In the genomic region with DNA sequence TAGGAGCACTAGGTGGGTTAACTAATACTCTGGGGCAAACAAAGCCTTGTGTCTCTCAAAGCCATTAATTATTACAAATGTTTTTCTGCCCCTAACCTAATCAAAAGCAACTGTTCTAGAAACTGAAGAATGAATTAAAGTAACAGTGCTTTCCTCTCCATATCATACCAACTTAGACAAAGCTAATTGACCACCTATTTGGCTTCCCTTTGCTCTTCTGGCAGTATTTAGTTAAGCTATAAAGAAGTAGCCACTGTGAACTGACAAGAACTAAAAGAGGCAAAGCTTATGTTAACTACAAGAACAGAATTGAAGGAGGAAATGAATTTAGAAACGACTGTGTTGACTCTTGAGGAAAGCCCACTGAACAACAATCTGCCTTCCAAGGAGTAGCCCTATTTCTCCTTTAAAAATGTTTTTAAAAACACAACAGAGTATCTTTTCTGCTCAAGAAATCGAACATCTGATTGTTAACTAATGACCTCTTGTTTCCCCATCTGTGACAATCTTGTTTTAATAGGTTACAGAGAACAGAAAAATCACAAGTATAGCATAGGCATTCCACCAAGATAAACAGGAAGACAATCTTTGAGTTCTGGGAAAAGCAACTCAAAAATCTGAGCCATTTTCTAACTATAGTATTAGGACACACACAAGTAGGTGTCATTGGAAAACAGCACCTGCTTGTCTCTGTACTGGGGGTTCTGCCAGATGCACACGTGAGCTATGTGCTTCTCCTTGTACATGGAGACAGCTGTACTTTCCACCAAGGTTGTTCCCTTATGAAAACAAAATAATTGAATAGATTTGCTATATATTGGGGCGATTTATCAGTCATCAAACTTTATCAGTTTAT, we compare ENCODE assay signal across 22 cellular contexts. TPM values are rescaled to one million over a fixed set of nuclear protein-coding genes. Genes with fewer than 3 reads are reported as not detected.
DNase-seq lines count a peak whose midpoint lies in the region; ATAC-seq, FAIRE-seq and TF ChIP-seq lines count a peak whose summit lies in the region.
"Had no signal": no experiment of that assay in that cellular context is flagged by ENCODE, and none has a peak within 500 bp of the region (broad histone marks: within the 10 kb centered on the region; RNA-seq: fewer than 3 reads in every experiment).

No MANE protein-coding gene starts in this region.

- H3K36me3 Mint-ChIP-seq in osteocyte (ENCODE audit: unreplicated experiment), result no peaks in the 10 kb centered on the region
- H3K36me3 Mint-ChIP-seq: naive thymus-derived CD8-positive, alpha-beta T cell had no signal

- intact Hi-C loops in heart left ventricle (cut with DNase I), result loop anchor here in 8 of 10 donors (5.0 to 10.0 kb wide), 9 partner anchors 48 to 177 kb away; partner anchors contain the start of gene TSNAX (in 4 of the 8)

- peak; percentile 15 for DNase-seq in EH (ENCODE audit: low read depth)
- peak in 3 of 5 donors; percentile 34 to 79 (median 76) for DNase-seq in heart left ventricle
- DNase-seq in osteocyte (ENCODE audit: extremely low spot score, unreplicated experiment), result no peak
- no peak for DNase-seq in inferior parietal cortex (ENCODE audit: extremely low spot score)
- no peak for DNase-seq in NCI-H1436 treated with DMSO at 0.1 percent for 48 hours (lab: John Stamatoyannopoulos, UW)
- no peak for DNase-seq in NCI-H1694 treated with DMSO at 0.1 percent for 48 hours (lab: John Stamatoyannopoulos, UW)
- DNase-seq: activated B cell treated with CpG ODN at 0.5 μM for 24 hours; activated CD4-positive, alpha-beta T cell treated with anti-CD3 and anti-CD28 coated beads, Interleukin-2, amount 50 U/mL, for 4 hours; activated CD8-positive, alpha-beta memory T cell treated with anti-CD3 and anti-CD28 coated beads, Interleukin-2, amount 50 U/mL, for 4 hours; HFFc6; mesendoderm; naive thymus-derived CD8-positive, alpha-beta T cell; NCI-H1105; NCI-H2107 had no signal

- ATAC-seq in heart left ventricle (peak in 3 of 4 donors; percentile 15 to 55 (median 50)), HG03097 (IDR thresholded peaks at IDR 0.05; ENCODE audit: low FRiP score, unreplicated experiment) (no peak)
- ATAC-seq: naive thymus-derived CD8-positive, alpha-beta T cell had no signal

- no peaks in the 10 kb centered on the region for H3K9me3 Mint-ChIP-seq in osteocyte (ENCODE audit: unreplicated experiment)
- H3K9me3 Mint-ChIP-seq: activated T-helper 2 cell treated with anti-CD3 and anti-CD28 coated beads, Interferon-gamma antibody, Interleukin-2, Interleukin-4, amounts not matched to agents 10 μg/mL and 5 μg/mL and 100 μg/mL, durations not matched to agents 14 hours and 24 hours and 36 hours; naive thymus-derived CD8-positive, alpha-beta T cell had no signal

- FAIRE-seq in TTC549 (lab: Jason Lieb, UNC), result peak; percentile 5

- H3K27ac ChIP-seq in heart left ventricle, result peak overlapping the region; percentile 41 to 99 (median 69)
- H3K27ac ChIP-seq: parathyroid adenoma, SK-N-MC, suprapubic skin, vagina had no signal

- H3K27me3 ChIP-seq in heart left ventricle, result no peaks in the 10 kb centered on the region
- H3K27me3 ChIP-seq: suprapubic skin, vagina had no signal

- 21 to 28% (median 23%) methylated on average over 4 of the region's 4 CpGs for WGBS in heart left ventricle, 4 donors

- H3K36me3 ChIP-seq in heart left ventricle, result no peaks in the 10 kb centered on the region
- H3K36me3 ChIP-seq: suprapubic skin, vagina had no signal

- no peak overlapping the region for H3K4me3 ChIP-seq in heart left ventricle
- H3K4me3 ChIP-seq: SK-N-MC, suprapubic skin, vagina had no signal

- H3K27me3 Mint-ChIP-seq in osteocyte (ENCODE audit: unreplicated experiment), result no peaks in the 10 kb centered on the region

- H3K27ac Mint-ChIP-seq in osteocyte (ENCODE audit: unreplicated experiment), result peak overlapping the region; percentile 34
- H3K27ac Mint-ChIP-seq: activated B cell treated with CpG ODN at 0.5 μM for 24 hours; activated naive CD8-positive, alpha-beta T cell; activated T-helper 2 cell treated with anti-CD3 and anti-CD28 coated beads, Interferon-gamma antibody, Interleukin-2, Interleukin-4, amounts not matched to agents 10 μg/mL and 5 μg/mL and 100 μg/mL, durations not matched to agents 14 hours and 24 hours and 36 hours; HFFc6; naive thymus-derived CD8-positive, alpha-beta T cell had no signal

- H3K9me3 ChIP-seq in heart left ventricle, result no peaks in the 10 kb centered on the region
- H3K9me3 ChIP-seq: suprapubic skin, vagina had no signal

- TF ChIP-seq POLR2A in heart left ventricle (IDR thresholded peaks at IDR 0.05), result no peak

- peaks cover 13% of the 10 kb centered on the region for H3K4me1 Mint-ChIP-seq in osteocyte (ENCODE audit: unreplicated experiment)

- peaks cover 0 to 29% (median 19%) of the 10 kb centered on the region in 12 donors for H3K4me1 ChIP-seq in heart left ventricle
- H3K4me1 ChIP-seq: parathyroid adenoma had no signal

- no peak for TF ChIP-seq CTCF in heart left ventricle (IDR thresholded peaks at IDR 0.05)
- TF ChIP-seq CTCF in osteocyte (IDR thresholded peaks at IDR 0.05), result no peak

- H3K4me3 Mint-ChIP-seq in osteocyte (ENCODE audit: unreplicated experiment), result no peak overlapping the region
- H3K4me3 Mint-ChIP-seq: activated B cell treated with CpG ODN at 0.5 μM for 24 hours; activated naive CD8-positive, alpha-beta T cell; HFFc6; naive thymus-derived CD8-positive, alpha-beta T cell had no signal

RNA-seq across cellular contexts. Expression of gene EGLN1, which starts 3.1 kb away (rescaled TPM):
- total RNA-seq in heart left ventricle (100 to 1,000 TPM in 1 of 9 donors, 10 to 100 TPM in 8; 51.6 to 122 (median 77.8) TPM), osteocyte (27.5 and 30.3 TPM in 2 replicates)
- 10 to 100 TPM; 20.8 to 59.2 TPM for polyA plus RNA-seq in heart left ventricle

Comparison
In these comparisons a context has a peak if more than half of its experiments do, and no peak if none do; other contexts are left out.
1. DNase-seq: peak in EH (single experiment) and heart left ventricle (3 of 5); none in osteocyte (single experiment), inferior parietal cortex (single experiment), NCI-H1436 treated with DMSO at 0.1 percent for 48 hours (single experiment) and NCI-H1694 treated with DMSO at 0.1 percent for 48 hours (single experiment).